Comparison of ENCODE assay signal across 17 cellular contexts in genomic region chrX:97065973-97066372, GRCh38.
DNase-seq lines count a peak whose midpoint lies in the region; ATAC-seq, FAIRE-seq and TF ChIP-seq lines count a peak whose summit lies in the region.
"Had no signal": no experiment of that assay in that cellular context is flagged by ENCODE, and none has a peak within 500 bp of the region (broad histone marks: within the 10 kb centered on the region; RNA-seq: fewer than 3 reads in every experiment).

No MANE protein-coding gene starts in this region.

- H3K36me3 ChIP-seq in bronchial epithelial cell (ENCODE audit: control insufficient read depth, insufficient read depth, low read length) (no peaks in the 10 kb centered on the region), right atrium auricular region (no peaks in the 10 kb centered on the region), ascending aorta (no peaks in the 10 kb centered on the region)

- POLR2A ChIA-PET in T-cell (lab: Charles Lee): no interaction called here

- H3K36me3 Mint-ChIP-seq in T-cell: peaks cover 12% of the 10 kb centered on the region

- CTCF ChIA-PET in T-cell (lab: Charles Lee): no interaction called here

- ATAC-seq in T-cell (replicated peaks in 1 of 4): no peak

- no peak for FAIRE-seq in bronchial epithelial cell (lab: Jason Lieb, UNC)
- FAIRE-seq in islet of Langerhans (lab: Jason Lieb, UNC): peak; percentile 53
- FAIRE-seq: A204.1 had no signal

- no peak overlapping the region for H3K4me3 Mint-ChIP-seq in T-cell
- H3K4me3 Mint-ChIP-seq: HFFc6 had no signal

- H3K9me3 ChIP-seq in right atrium auricular region (no peaks in the 10 kb centered on the region), ascending aorta (no peaks in the 10 kb centered on the region)
- H3K9me3 ChIP-seq: BLaER1 treated with 17β-estradiol and CSF1 and Interleukin-3, amounts not matched to agents 10 nM and 100 nM had no signal

- H3K27ac ChIP-seq in right atrium auricular region: no peak overlapping the region
- H3K27ac ChIP-seq in ascending aorta: no peak overlapping the region
- H3K27ac ChIP-seq: BLaER1 treated with 17β-estradiol and CSF1 and Interleukin-3, amounts not matched to agents 10 nM and 100 nM had no signal

- no peaks in the 10 kb centered on the region for H3K4me1 ChIP-seq in right atrium auricular region
- no peaks in the 10 kb centered on the region for H3K4me1 ChIP-seq in ascending aorta
- H3K4me1 ChIP-seq: BLaER1 treated with 17β-estradiol and CSF1 and Interleukin-3, amounts not matched to agents 10 nM and 100 nM had no signal

- no peaks in the 10 kb centered on the region for H3K27me3 Mint-ChIP-seq in T-cell

- no peak overlapping the region for H3K27ac Mint-ChIP-seq in T-cell
- H3K27ac Mint-ChIP-seq: HFFc6 had no signal

- no peak overlapping the region for H3K4me3 ChIP-seq in bronchial epithelial cell (ENCODE audit: low read depth, low read length)
- no peak overlapping the region for H3K4me3 ChIP-seq in right atrium auricular region
- H3K4me3 ChIP-seq in ascending aorta: no peak overlapping the region
- H3K4me3 ChIP-seq: BLaER1 treated with 17β-estradiol and CSF1 and Interleukin-3, amounts not matched to agents 10 nM and 100 nM had no signal

- no peaks in the 10 kb centered on the region for H3K9me3 Mint-ChIP-seq in T-cell
- H3K9me3 Mint-ChIP-seq: HFFc6 had no signal

- peaks cover 0 to 2% (median 0%) of the 10 kb centered on the region in 3 donors for H3K4me1 Mint-ChIP-seq in T-cell

- H3K27me3 ChIP-seq in bronchial epithelial cell (ENCODE audit: control insufficient read depth, insufficient read depth, low read length) (no peaks in the 10 kb centered on the region), right atrium auricular region (no peaks in the 10 kb centered on the region), ascending aorta (no peaks in the 10 kb centered on the region)

- intact Hi-C loops in ascending aorta (cut with DNase I): no loop called here

- DNase-seq in EH (ENCODE audit: low read depth) (peak; percentile 14), HT1080 (ENCODE audit: low read depth) (peak; percentile 0), bronchial epithelial cell (ENCODE audit: low read depth) (peak; percentile 22), T-cell (no peak), ecto neural progenitor cell (ENCODE audit: low spot score) (no peak), right atrium auricular region (ENCODE audit: low spot score) (no peak), ascending aorta (ENCODE audit: low spot score in 2 of 2) (no peak)
- DNase-seq: DND-41, HFFc6, NCI-H1048, NCI-H1436 treated with DMSO at 0.1 percent for 48 hours, NCI-H2029 treated with DMSO at 0.1 percent for 48 hours, NCI-H510A, NCI-H774 had no signal

- no peak for TF ChIP-seq CTCF in bronchial epithelial cell (IDR thresholded peaks at IDR 0.05; ENCODE audit: insufficient read depth, low read length, severe bottlenecking)
- TF ChIP-seq CTCF in right atrium auricular region (IDR thresholded peaks at IDR 0.05): no peak
- no peak for TF ChIP-seq CTCF in ascending aorta (IDR thresholded peaks at IDR 0.05)

Comparison
In these comparisons a context has a peak if more than half of its experiments do, and no peak if none do; other contexts are left out.
1. DNase-seq: peak in EH (single experiment), HT1080 (single experiment) and bronchial epithelial cell (single experiment); none in T-cell (0 of 34), ecto neural progenitor cell (single experiment), right atrium auricular region (single experiment) and ascending aorta (0 of 2).